20 cellular contexts compared by ENCODE assay signal in the genomic region with DNA sequence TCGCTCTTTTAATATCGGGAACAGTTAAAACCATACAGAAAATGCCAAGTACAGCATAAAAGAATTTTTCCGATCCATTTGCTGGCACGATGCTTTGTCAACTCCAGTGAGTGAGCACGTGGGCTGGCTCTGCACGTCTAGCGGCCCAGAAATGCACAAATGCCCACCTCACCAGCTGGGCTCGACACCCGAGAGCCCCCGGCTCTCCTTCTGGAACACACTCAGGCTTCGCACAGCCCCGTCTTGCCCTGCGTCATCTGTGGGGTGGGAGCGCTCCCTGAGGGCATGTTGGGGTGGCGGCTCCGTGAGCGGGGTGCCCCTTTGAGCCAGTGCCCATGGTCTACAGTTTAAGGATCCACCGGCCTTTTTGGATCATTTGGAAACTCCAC. TPM values are rescaled to one million over a fixed set of nuclear protein-coding genes. Genes with fewer than 3 reads are reported as not detected.
A peak's percentile ranks its signal among the peaks of the same experiment; 100 is the strongest.
DNase-seq lines count a peak whose midpoint lies in the region; ATAC-seq, FAIRE-seq and TF ChIP-seq lines count a peak whose summit lies in the region.
"Had no signal": no experiment of that assay in that cellular context is flagged by ENCODE, and none has a peak within 500 bp of the region (broad histone marks: within the 10 kb centered on the region; RNA-seq: fewer than 3 reads in every experiment).

No MANE protein-coding gene starts in this region.

- H3K79me2 ChIP-seq in HepG2 (ENCODE audit: insufficient read depth, low read length) (peaks cover 7% of the 10 kb centered on the region), K562 (ENCODE audit: control insufficient read depth, insufficient read depth, low read length) (peaks cover 17% of the 10 kb centered on the region)

- no peak overlapping the region for H2AFZ ChIP-seq in HepG2 (ENCODE audit: low read length)
- no peak overlapping the region for H2AFZ ChIP-seq in K562 (ENCODE audit: low read depth, low read length)

- no peak overlapping the region for H3K9ac ChIP-seq in HepG2 (ENCODE audit: insufficient read depth, low read depth, low read length)
- H3K9ac ChIP-seq in K562 (ENCODE audit: insufficient read depth in 1 of 2, low read depth in 2 of 2, low read length in 2 of 2) = no peak overlapping the region

- CTCF ChIA-PET in HepG2 (lab: Yijun Ruan, JAX; ENCODE audit: low intra/inter-chr PET ratio, low total read pairs) = no interaction called here
- CTCF ChIA-PET in K562 (lab: Yijun Ruan, JAX; ENCODE audit: low intra/inter-chr PET ratio) = no interaction called here

- ATAC-seq in right lobe of liver = no peak
- ATAC-seq in HepG2 = no peak
- ATAC-seq in K562 = no peak
- ATAC-seq in GM18909 (IDR thresholded peaks at IDR 0.05; ENCODE audit: poor library complexity, unreplicated experiment) = no peak

- H3K9me3 ChIP-seq in right lobe of liver = no peaks in the 10 kb centered on the region
- H3K9me3 ChIP-seq in HepG2 (ENCODE audit: low read length) = no peaks in the 10 kb centered on the region
- no peaks in the 10 kb centered on the region for H3K9me3 ChIP-seq in K562 (replicated peaks; ENCODE audit: control insufficient read depth, insufficient read depth, low read depth, low read length)
- H3K9me3 ChIP-seq: Caco-2, Peyer's patch had no signal

- H3K4me2 ChIP-seq in HepG2 (ENCODE audit: low read depth, low read length) (no peak overlapping the region), K562 (ENCODE audit: insufficient read depth, low read length) (no peak overlapping the region)

- in situ Hi-C loops in HepG2 (cut with HindIII; ENCODE audit: extremely low pct_ligation_motif_present, low pct_unique_long_range_greater_than_20kb) (no loop called here), K562 (cut with MboI) (no loop called here)

- no peaks in the 10 kb centered on the region for H3K9me3 Mint-ChIP-seq in nephron progenitor cell

- TF ChIP-seq POLR2A in right lobe of liver (IDR thresholded peaks at IDR 0.05) = no peak
- no peak for TF ChIP-seq POLR2A in HepG2 (IDR thresholded peaks at IDR 0.05; ENCODE audit: insufficient read depth in 1 of 2, low read depth in 2 of 2, low read length in 2 of 2)
- no peak for TF ChIP-seq POLR2A in K562 (conservative IDR thresholded peaks at IDR 0.05)

- H3K4me3 ChIP-seq in right lobe of liver (no peak overlapping the region), HepG2 (replicated peaks in 1 of 3; ENCODE audit: insufficient read depth in 1 of 3, low read depth in 2 of 3, low read length in 3 of 3) (no peak overlapping the region), K562 (no peak overlapping the region)
- H3K4me3 ChIP-seq: Peyer's patch had no signal

- H3K36me3 ChIP-seq in right lobe of liver (peaks cover 0 to 52% (median 14%) of the 10 kb centered on the region in 4 donors), HepG2 (replicated peaks in 1 of 2; ENCODE audit: control insufficient read depth in 1 of 2, insufficient read depth in 2 of 2, low read length in 2 of 2) (peaks cover 35 to 92% of the 10 kb centered on the region in 2 experiments), K562 (ENCODE audit: control insufficient read depth, insufficient read depth, low read length) (peaks cover 96% of the 10 kb centered on the region)

- H3K36me3 Mint-ChIP-seq in nephron progenitor cell (ENCODE audit: low read depth) = peaks cover 73% of the 10 kb centered on the region

- H3K27me3 Mint-ChIP-seq in nephron progenitor cell (ENCODE audit: low read depth, poor library complexity) = no peaks in the 10 kb centered on the region

- H3K27ac Mint-ChIP-seq in nephron progenitor cell = peak overlapping the region; percentile 47

- H4K20me1 ChIP-seq in HepG2 (ENCODE audit: insufficient read depth, low read length) (0 out of 2 replicates have a peak, but pooled peaks cover 3% of the 10 kb centered on the region), K562 (replicated peaks; ENCODE audit: control insufficient read depth, insufficient read depth, low read length) (no peaks in the 10 kb centered on the region)

- no peak overlapping the region for H3K27ac ChIP-seq in right lobe of liver
- H3K27ac ChIP-seq in HepG2 (ENCODE audit: extremely low read length, insufficient read depth, low read length) = no peak overlapping the region
- H3K27ac ChIP-seq in K562 (ENCODE audit: extremely low read depth, low read depth, low read length) = no peak overlapping the region
- H3K27ac ChIP-seq: C4-2B, Peyer's patch had no signal

- FAIRE-seq in HepG2 (lab: Jason Lieb, UNC) (no peak), K562 (lab: Jason Lieb, UNC) (no peak)
- FAIRE-seq: GM12892 had no signal

- no peaks in the 10 kb centered on the region for H3K4me1 ChIP-seq in right lobe of liver
- no peaks in the 10 kb centered on the region for H3K4me1 ChIP-seq in HepG2 (ENCODE audit: insufficient read depth, low read length)
- H3K4me1 ChIP-seq in K562 (replicated peaks in 1 of 2; ENCODE audit: control insufficient read depth in 2 of 2, insufficient read depth in 2 of 2, low read length in 2 of 2) = no peaks in the 10 kb centered on the region
- H3K4me1 ChIP-seq: Caco-2, Peyer's patch had no signal

- peaks cover 4% of the 10 kb centered on the region for H3K4me1 Mint-ChIP-seq in nephron progenitor cell

- no TSS peak for BruUV-seq in HepG2 (replicated peaks; lab: Mats Ljungman, UMichigan)
- no TSS peak for BruUV-seq in K562 (replicated peaks; lab: Mats Ljungman, UMichigan)

- POLR2A ChIA-PET in HepG2 (lab: Yijun Ruan, JAX) = no interaction called here
- POLR2A ChIA-PET in K562 (lab: Yijun Ruan, JAX) = no interaction called here

- intact Hi-C loops in right lobe of liver (cut with DNase I) = no loop called here
- intact Hi-C loops in HepG2 (cut with micrococcal nuclease; ENCODE audit: unreplicated experiment) = no loop called here
- intact Hi-C loops in K562 (cut with micrococcal nuclease) = no loop called here

- TF ChIP-seq RAD21 in HepG2 (CRISPR knock-in tag; IDR thresholded peaks at IDR 0.05) (no peak), K562 (CRISPR knock-in tag; conservative IDR thresholded peaks at IDR 0.05 in 1 of 2, IDR thresholded peaks at IDR 0.05 in 1 of 2) (no peak)

- no peaks in the 10 kb centered on the region for H3K9me1 ChIP-seq in K562 (ENCODE audit: control insufficient read depth, insufficient read depth, low read length)

- WGBS in right lobe of liver (ENCODE audit: insufficient coverage, low coverage, low lambda C conversion rate, missing lambda C conversion rate) = over 99% methylated on average over 15 of the region's 18 CpGs
- WGBS in HepG2 (ENCODE audit: low lambda C conversion rate) = 96% methylated on average over 18 of the region's 18 CpGs
- WGBS in K562 (ENCODE audit: insufficient coverage, low coverage, missing lambda C conversion rate) = 96% methylated on average over 18 of the region's 18 CpGs

- peak in 2 of 3 donors; percentile 10 to 44 for DNase-seq in right lobe of liver
- DNase-seq in HepG2 (ENCODE audit: low spot score) = no peak
- no peak for DNase-seq in K562 (ENCODE audit: extremely low read depth in 1 of 4, low spot score in 3 of 4)
- no peak for DNase-seq in nephron progenitor cell
- DNase-seq in NCI-H2029 (lab: John Stamatoyannopoulos, UW) = no peak
- no peak for DNase-seq in NCI-H1092 (lab: John Stamatoyannopoulos, UW)
- DNase-seq: DMS153, IMR-90, NCI-H1105 treated with DMSO at 0.1 percent for 48 hours, NCI-H1694 treated with DMSO at 0.1 percent for 48 hours, NCI-H226, NCI-H524 treated with DMSO at 0.1 percent for 48 hours, SHP77 had no signal

- no peak overlapping the region for H3K4me3 Mint-ChIP-seq in nephron progenitor cell

- TF ChIP-seq CTCF in right lobe of liver (IDR thresholded peaks at IDR 0.05) = no peak
- TF ChIP-seq CTCF in HepG2 (CRISPR knock-in tag; IDR thresholded peaks at IDR 0.05) = no peak
- TF ChIP-seq CTCF in K562 (IDR thresholded peaks at IDR 0.05 in 2 of 3, conservative IDR thresholded peaks at IDR 0.05 in 1 of 3; ENCODE audit: insufficient read depth in 2 of 3, low read depth in 1 of 3, low read length in 3 of 3) = no peak
- TF ChIP-seq CTCF in nephron progenitor cell (IDR thresholded peaks at IDR 0.05) = no peak

- no peak for TF ChIP-seq EP300 in HepG2 (IDR thresholded peaks at IDR 0.05; ENCODE audit: low read depth in 2 of 2, low read length in 2 of 2)
- no peak for TF ChIP-seq EP300 in HepG2 (CRISPR knock-in tag; IDR thresholded peaks at IDR 0.05; ENCODE audit: borderline replicate concordance)
- no peak for TF ChIP-seq EP300 in K562 (IDR thresholded peaks at IDR 0.05; ENCODE audit: low read length)

- H3K27me3 ChIP-seq in right lobe of liver (no peaks in the 10 kb centered on the region), HepG2 (ENCODE audit: control insufficient read depth in 1 of 2, insufficient read depth in 2 of 2, low read length in 2 of 2) (no peaks in the 10 kb centered on the region), K562 (ENCODE audit: control insufficient read depth in 2 of 2, insufficient read depth in 2 of 2, low read length in 2 of 2) (no peaks in the 10 kb centered on the region)
- H3K27me3 ChIP-seq: Peyer's patch had no signal

RNA-seq across cellular contexts. Expression of a gene that starts 24.5 kb away (rescaled TPM):
- total RNA-seq in right lobe of liver (not detected), HepG2 (2016; rRNA removed; fragmentation: Illumina TruSeq; extraction: Trizol) (not detected in 2 replicates), K562 (2014; rRNA removed) (not detected in 2 replicates), K562 (2014; rRNA removed; fragmentation: Illumina TruSeq; extraction: Trizol) (not detected in 2 replicates), K562 (2015; rRNA removed; fragmentation: Illumina TruSeq; extraction: Trizol) (not detected in 2 replicates), K562 (2021) (not detected in 2 replicates)
- not detected in 2 replicates for total RNA-seq in HepG2 (2016; cell fraction: cytosol; rRNA removed; fragmentation: Illumina TruSeq; extraction: Trizol; ENCODE audit: low read depth)
- total RNA-seq in HepG2 (2016; cell fraction: insoluble cytoplasmic fraction; rRNA removed; fragmentation: Illumina TruSeq; extraction: Trizol) = not detected in 2 replicates
- not detected in 2 replicates for total RNA-seq in HepG2 (2016; cell fraction: membrane; rRNA removed; fragmentation: Illumina TruSeq; extraction: Trizol)
- not detected in 2 replicates for total RNA-seq in HepG2 (2016; cell fraction: nucleus; rRNA removed; fragmentation: Illumina TruSeq; extraction: Trizol)
- polyA plus RNA-seq in HepG2 (2011; rRNA removed) (not detected in 2 replicates), K562 (2011; rRNA removed) (not detected in 2 replicates), K562 (2014; fragmentation: Illumina TruSeq; extraction: Trizol) (not detected in 2 replicates), K562 (2014; fragmentation: Nextera tagmentation; extraction: Ambion mirVana) (not detected), K562 (2014; rRNA removed) (not detected in 2 replicates)
- not detected in 2 replicates for polyA plus RNA-seq in HepG2 (2011; cell fraction: cytosol; rRNA removed)
- not detected in 2 replicates for polyA plus RNA-seq in HepG2 (2011; cell fraction: nucleus; rRNA removed)
- not detected in 2 replicates for polyA plus RNA-seq in HepG2 (2012)
- not detected in 2 replicates for polyA plus RNA-seq in HepG2 (2016; cell fraction: cytosol; fragmentation: Illumina TruSeq; extraction: Trizol; ENCODE audit: low read depth)
- polyA plus RNA-seq in HepG2 (2016; cell fraction: insoluble cytoplasmic fraction; fragmentation: Illumina TruSeq; extraction: Trizol; ENCODE audit: low read depth) = not detected in 2 replicates
- polyA plus RNA-seq in HepG2 (2016; cell fraction: membrane; fragmentation: Illumina TruSeq; extraction: Trizol; ENCODE audit: low read depth) = not detected in 2 replicates
- polyA plus RNA-seq in HepG2 (2016; cell fraction: nucleus; fragmentation: Illumina TruSeq; extraction: Trizol; ENCODE audit: insufficient read depth, low read depth) = not detected in 2 replicates
- polyA minus RNA-seq in HepG2 (2011; rRNA and poly(A)+ RNA removed; ENCODE audit: low replicate concordance) = not detected in 2 replicates
- not detected in 2 replicates for polyA minus RNA-seq in HepG2 (2011; cell fraction: cytosol; rRNA and poly(A)+ RNA removed)
- not detected in 2 replicates for polyA minus RNA-seq in HepG2 (2011; cell fraction: nucleus; rRNA and poly(A)+ RNA removed)
- not detected in 2 replicates for total RNA-seq in K562 (2011; cell fraction: chromatin; rRNA removed; ENCODE audit: low replicate concordance)
- not detected in 2 replicates for total RNA-seq in K562 (2011; cell fraction: nucleolus; rRNA removed)
- total RNA-seq in K562 (2011; cell fraction: nucleoplasm; rRNA removed) = not detected in 2 replicates
- polyA plus RNA-seq in K562 (2011; cell fraction: cytosol; rRNA removed) = not detected in 2 replicates
- polyA plus RNA-seq in K562 (2011; cell fraction: nucleus; rRNA removed) = not detected in 2 replicates
- polyA plus RNA-seq in K562 (2012) = not detected in 2 replicates
- polyA minus RNA-seq in K562 (2011; rRNA and poly(A)+ RNA removed) = not detected in 2 replicates
- not detected in 2 replicates for polyA minus RNA-seq in K562 (2011; cell fraction: cytosol; rRNA and poly(A)+ RNA removed)
- not detected in 2 replicates for polyA minus RNA-seq in K562 (2011; cell fraction: nucleus; rRNA and poly(A)+ RNA removed)
- total RNA-seq: Caco-2, H4, IMR-90, LHCN-M2, Peyer's patch had no signal
- polyA plus RNA-seq: IMR-90 had no signal

RNA-seq across cellular contexts. Expression of a gene that starts 33.5 kb away (rescaled TPM):
- not detected for total RNA-seq in right lobe of liver
- 0.07 TPM in 1 of 2 replicates, not detected in the other for total RNA-seq in HepG2 (2016; rRNA removed; fragmentation: Illumina TruSeq; extraction: Trizol)
- 0.09 and 0.20 TPM in 2 replicates for total RNA-seq in HepG2 (2016; cell fraction: cytosol; rRNA removed; fragmentation: Illumina TruSeq; extraction: Trizol; ENCODE audit: low read depth)
- not detected in 2 replicates for total RNA-seq in HepG2 (2016; cell fraction: insoluble cytoplasmic fraction; rRNA removed; fragmentation: Illumina TruSeq; extraction: Trizol)
- total RNA-seq in HepG2 (2016; cell fraction: membrane; rRNA removed; fragmentation: Illumina TruSeq; extraction: Trizol) = 0.06 TPM in 1 of 2 replicates, not detected in the other
- total RNA-seq in HepG2 (2016; cell fraction: nucleus; rRNA removed; fragmentation: Illumina TruSeq; extraction: Trizol) = 0.16 and 0.19 TPM in 2 replicates
- 0.03 and 0.12 TPM in 2 replicates for polyA plus RNA-seq in HepG2 (2011; rRNA removed)
- polyA plus RNA-seq in HepG2 (2011; cell fraction: cytosol; rRNA removed) = 0.04 and 0.06 TPM in 2 replicates
- polyA plus RNA-seq in HepG2 (2011; cell fraction: nucleus; rRNA removed) = 0.21 and 0.24 TPM in 2 replicates
- polyA plus RNA-seq in HepG2 (2012) = not detected in 2 replicates
- 0.03 TPM in 2 replicates for polyA plus RNA-seq in HepG2 (2016; cell fraction: cytosol; fragmentation: Illumina TruSeq; extraction: Trizol; ENCODE audit: low read depth)
- not detected in 2 replicates for polyA plus RNA-seq in HepG2 (2016; cell fraction: insoluble cytoplasmic fraction; fragmentation: Illumina TruSeq; extraction: Trizol; ENCODE audit: low read depth)
- not detected in 2 replicates for polyA plus RNA-seq in HepG2 (2016; cell fraction: membrane; fragmentation: Illumina TruSeq; extraction: Trizol; ENCODE audit: low read depth)
- 0.13 TPM in 1 of 2 replicates, not detected in the other for polyA plus RNA-seq in HepG2 (2016; cell fraction: nucleus; fragmentation: Illumina TruSeq; extraction: Trizol; ENCODE audit: insufficient read depth, low read depth)
- polyA minus RNA-seq in HepG2 (2011; rRNA and poly(A)+ RNA removed; ENCODE audit: low replicate concordance) = 0.06 TPM in 1 of 2 replicates, not detected in the other
- not detected in 2 replicates for polyA minus RNA-seq in HepG2 (2011; cell fraction: cytosol; rRNA and poly(A)+ RNA removed)
- polyA minus RNA-seq in HepG2 (2011; cell fraction: nucleus; rRNA and poly(A)+ RNA removed) = 0.12 and 0.13 TPM in 2 replicates
- not detected in 2 replicates for total RNA-seq in K562 (2011; cell fraction: chromatin; rRNA removed; ENCODE audit: low replicate concordance)
- total RNA-seq in K562 (2011; cell fraction: nucleolus; rRNA removed) = not detected in 2 replicates
- not detected in 2 replicates for total RNA-seq in K562 (2011; cell fraction: nucleoplasm; rRNA removed)
- 0.09 TPM in 1 of 2 replicates, not detected in the other for total RNA-seq in K562 (2014; rRNA removed)
- not detected in 2 replicates for total RNA-seq in K562 (2014; rRNA removed; fragmentation: Illumina TruSeq; extraction: Trizol)
- not detected in 2 replicates for total RNA-seq in K562 (2015; rRNA removed; fragmentation: Illumina TruSeq; extraction: Trizol)
- total RNA-seq in K562 (2021) = not detected in 2 replicates
- polyA plus RNA-seq in K562 (2011; rRNA removed) = not detected in 2 replicates
- polyA plus RNA-seq in K562 (2011; cell fraction: cytosol; rRNA removed) = not detected in 2 replicates
- 0.03 TPM in 1 of 2 replicates, not detected in the other for polyA plus RNA-seq in K562 (2011; cell fraction: nucleus; rRNA removed)
- polyA plus RNA-seq in K562 (2012) = 0.03 TPM in 1 of 2 replicates, not detected in the other
- polyA plus RNA-seq in K562 (2014; fragmentation: Illumina TruSeq; extraction: Trizol) = not detected in 2 replicates
- polyA plus RNA-seq in K562 (2014; fragmentation: Nextera tagmentation; extraction: Ambion mirVana) = not detected
- polyA plus RNA-seq in K562 (2014; rRNA removed) = not detected in 2 replicates
- polyA minus RNA-seq in K562 (2011; rRNA and poly(A)+ RNA removed) = not detected in 2 replicates
- not detected in 2 replicates for polyA minus RNA-seq in K562 (2011; cell fraction: cytosol; rRNA and poly(A)+ RNA removed)
- not detected in 2 replicates for polyA minus RNA-seq in K562 (2011; cell fraction: nucleus; rRNA and poly(A)+ RNA removed)
- total RNA-seq: Caco-2, H4, IMR-90, LHCN-M2 had no signal
- polyA plus RNA-seq: IMR-90 had no signal

RNA-seq across cellular contexts. Expression of a gene that starts 48.9 kb away (rescaled TPM):
- total RNA-seq in right lobe of liver (10 to 100 TPM; 21.7 to 26.9 (median 25.1) TPM), HepG2 (2016; rRNA removed; fragmentation: Illumina TruSeq; extraction: Trizol) (78.3 and 84.2 TPM in 2 replicates), K562 (2014; rRNA removed) (55.2 and 71.3 TPM in 2 replicates), K562 (2014; rRNA removed; fragmentation: Illumina TruSeq; extraction: Trizol) (68.1 and 69.1 TPM in 2 replicates), K562 (2015; rRNA removed; fragmentation: Illumina TruSeq; extraction: Trizol) (61.3 and 64.1 TPM in 2 replicates), K562 (2021) (115 and 120 TPM in 2 replicates)
- total RNA-seq in HepG2 (2016; cell fraction: cytosol; rRNA removed; fragmentation: Illumina TruSeq; extraction: Trizol; ENCODE audit: low read depth) = 194 and 195 TPM in 2 replicates
- total RNA-seq in HepG2 (2016; cell fraction: insoluble cytoplasmic fraction; rRNA removed; fragmentation: Illumina TruSeq; extraction: Trizol) = 67.1 and 88.3 TPM in 2 replicates
- 221 and 222 TPM in 2 replicates for total RNA-seq in HepG2 (2016; cell fraction: membrane; rRNA removed; fragmentation: Illumina TruSeq; extraction: Trizol)
- 49.7 and 57.5 TPM in 2 replicates for total RNA-seq in HepG2 (2016; cell fraction: nucleus; rRNA removed; fragmentation: Illumina TruSeq; extraction: Trizol)
- polyA plus RNA-seq in HepG2 (2011; rRNA removed) (31.6 and 38.0 TPM in 2 replicates), K562 (2011; rRNA removed) (70.6 and 98.1 TPM in 2 replicates), K562 (2014; fragmentation: Illumina TruSeq; extraction: Trizol) (129 and 145 TPM in 2 replicates), K562 (2014; fragmentation: Nextera tagmentation; extraction: Ambion mirVana) (10 to 100 TPM; 33.8 to 41.7 TPM), K562 (2014; rRNA removed) (102 and 134 TPM in 2 replicates)
- polyA plus RNA-seq in HepG2 (2011; cell fraction: cytosol; rRNA removed) = 25.7 and 26.3 TPM in 2 replicates
- 37.1 and 39.8 TPM in 2 replicates for polyA plus RNA-seq in HepG2 (2011; cell fraction: nucleus; rRNA removed)
- polyA plus RNA-seq in HepG2 (2012) = 25.2 and 38.0 TPM in 2 replicates
- polyA plus RNA-seq in HepG2 (2016; cell fraction: cytosol; fragmentation: Illumina TruSeq; extraction: Trizol; ENCODE audit: low read depth) = 283 and 288 TPM in 2 replicates
- 98.5 and 123 TPM in 2 replicates for polyA plus RNA-seq in HepG2 (2016; cell fraction: insoluble cytoplasmic fraction; fragmentation: Illumina TruSeq; extraction: Trizol; ENCODE audit: low read depth)
- 260 and 268 TPM in 2 replicates for polyA plus RNA-seq in HepG2 (2016; cell fraction: membrane; fragmentation: Illumina TruSeq; extraction: Trizol; ENCODE audit: low read depth)
- polyA plus RNA-seq in HepG2 (2016; cell fraction: nucleus; fragmentation: Illumina TruSeq; extraction: Trizol; ENCODE audit: insufficient read depth, low read depth) = 93.4 and 97.4 TPM in 2 replicates
- polyA minus RNA-seq in HepG2 (2011; rRNA and poly(A)+ RNA removed; ENCODE audit: low replicate concordance) = 27.0 and 92.2 TPM in 2 replicates
- 13.8 and 22.4 TPM in 2 replicates for polyA minus RNA-seq in HepG2 (2011; cell fraction: cytosol; rRNA and poly(A)+ RNA removed)
- polyA minus RNA-seq in HepG2 (2011; cell fraction: nucleus; rRNA and poly(A)+ RNA removed) = 24.0 and 26.7 TPM in 2 replicates
- total RNA-seq in K562 (2011; cell fraction: chromatin; rRNA removed; ENCODE audit: low replicate concordance) = 47.7 and 68.4 TPM in 2 replicates
- total RNA-seq in K562 (2011; cell fraction: nucleolus; rRNA removed) = 25.8 and 28.5 TPM in 2 replicates
- total RNA-seq in K562 (2011; cell fraction: nucleoplasm; rRNA removed) = 37.4 and 47.0 TPM in 2 replicates
- polyA plus RNA-seq in K562 (2011; cell fraction: cytosol; rRNA removed) = 52.3 and 59.1 TPM in 2 replicates
- polyA plus RNA-seq in K562 (2011; cell fraction: nucleus; rRNA removed) = 65.1 and 75.2 TPM in 2 replicates
- 73.1 and 90.3 TPM in 2 replicates for polyA plus RNA-seq in K562 (2012)
- 61.3 and 72.6 TPM in 2 replicates for polyA minus RNA-seq in K562 (2011; rRNA and poly(A)+ RNA removed)
- 46.6 and 48.6 TPM in 2 replicates for polyA minus RNA-seq in K562 (2011; cell fraction: cytosol; rRNA and poly(A)+ RNA removed)
- polyA minus RNA-seq in K562 (2011; cell fraction: nucleus; rRNA and poly(A)+ RNA removed) = 20.1 and 23.3 TPM in 2 replicates

Comparison
In these comparisons a context has a peak if more than half of its experiments do, and no peak if none do; other contexts are left out.
1. DNase-seq: peak in right lobe of liver (2 of 3); none in HepG2 (single experiment), K562 (0 of 4), nephron progenitor cell (single experiment), NCI-H2029 (single experiment) and NCI-H1092 (single experiment).